Comparison of ENCODE assay signal across 8 cellular contexts in genomic region chr1:36306902-36307456, GRCh38. TPM values are rescaled to one million over a fixed set of nuclear protein-coding genes. Genes with fewer than 3 reads are reported as not detected.
DNase-seq lines count a peak whose midpoint lies in the region; ATAC-seq and TF ChIP-seq lines count a peak whose summit lies in the region.

No MANE protein-coding gene starts in this region.

- H3K9me3 ChIP-seq in fibroblast of lung (ENCODE audit: control insufficient read depth, insufficient read depth, low read depth, low read length) = no peaks in the 10 kb centered on the region

- no peaks in the 10 kb centered on the region for H3K27me3 Mint-ChIP-seq in activated T-cell treated with anti-CD3 and anti-CD28 coated beads, Interleukin-2, amount 50 U/mL, for 72 hours (ENCODE audit: low read depth)
- H3K27me3 Mint-ChIP-seq in naive thymus-derived CD8-positive, alpha-beta T cell = no peaks in the 10 kb centered on the region
- H3K27me3 Mint-ChIP-seq in stimulated activated naive B cell treated with anti-CD40 and anti-IgM and Interleukin-4, amounts not matched to agents 10 μg/mL and 1 μg/mL and 100 μg/mL, for 72 hours = peaks cover 0 to 3% of the 10 kb centered on the region in 2 donors

- no peaks in the 10 kb centered on the region for H3K27me3 ChIP-seq in fibroblast of lung (ENCODE audit: control insufficient read depth, insufficient read depth, low read length)

- peak overlapping the region; percentile 63 for H3K27ac ChIP-seq in fibroblast of lung (ENCODE audit: insufficient read depth, low read length)

- no peak for TF ChIP-seq CTCF in fibroblast of lung (conservative IDR thresholded peaks at IDR 0.05 in 1 of 2, IDR thresholded peaks at IDR 0.05 in 1 of 2; ENCODE audit: low read depth in 1 of 2, low read length in 2 of 2)

- H3K4me3 ChIP-seq in fibroblast of lung (replicated peaks in 1 of 4; ENCODE audit: control extremely low read depth in 1 of 4, insufficient read depth in 1 of 4, low read depth in 3 of 4, low read length in 4 of 4) = peak overlapping the region; percentile 58 to 69 (median 66)

- peaks cover 7 to 11% of the 10 kb centered on the region in 2 donors for H3K36me3 Mint-ChIP-seq in activated T-cell treated with anti-CD3 and anti-CD28 coated beads, Interleukin-2, amount 50 U/mL, for 72 hours (ENCODE audit: insufficient read depth in 2 of 2)
- H3K36me3 Mint-ChIP-seq in naive thymus-derived CD8-positive, alpha-beta T cell = peaks cover 0 to 27% (median 2%) of the 10 kb centered on the region in 3 donors
- H3K36me3 Mint-ChIP-seq in stimulated activated naive B cell treated with anti-CD40 and anti-IgM and Interleukin-4, amounts not matched to agents 10 μg/mL and 1 μg/mL and 100 μg/mL, for 72 hours = peaks cover 24 to 45% of the 10 kb centered on the region in 2 donors

- peaks cover 13% of the 10 kb centered on the region for H3K36me3 ChIP-seq in fibroblast of lung (ENCODE audit: control insufficient read depth, insufficient read depth, low read length)

- peak overlapping the region; percentile 85 for H2AFZ ChIP-seq in fibroblast of lung (ENCODE audit: low read length)

- peaks cover 47% of the 10 kb centered on the region for H3K4me1 Mint-ChIP-seq in activated T-cell treated with anti-CD3 and anti-CD28 coated beads, Interleukin-2, amount 50 U/mL, for 72 hours (ENCODE audit: low read depth)
- H3K4me1 Mint-ChIP-seq in naive thymus-derived CD8-positive, alpha-beta T cell = peaks cover 4 to 18% (median 13%) of the 10 kb centered on the region in 4 donors
- H3K4me1 Mint-ChIP-seq in stimulated activated naive B cell treated with anti-CD40 and anti-IgM and Interleukin-4, amounts not matched to agents 10 μg/mL and 1 μg/mL and 100 μg/mL, for 72 hours = peaks cover 25 to 51% of the 10 kb centered on the region in 2 donors

- peak overlapping the region; percentile 88 for H3K4me2 ChIP-seq in fibroblast of lung (ENCODE audit: extremely low read depth, insufficient read depth, low read length)

- POLR2A ChIA-PET in naive thymus-derived CD8-positive, alpha-beta T cell (lab: Charles Lee) = interaction anchor here (0.6 to 2.9 kb wide), 16 partner anchors 12 to 158 kb away, joined by 3 to 10 read pairs (median 4); partner anchors contain the start of genes EVA1B, LSM10 and THRAP3

- ATAC-seq in GM21515 (IDR thresholded peaks at IDR 0.05; ENCODE audit: unreplicated experiment) = peak; percentile 93
- ATAC-seq in activated T-cell treated with anti-CD3 and anti-CD28 coated beads, Interleukin-2, amount 50 U/mL, for 72 hours (replicated peaks in 1 of 2) = peak; percentile 94 to 95
- peak; percentile 96 to 98 for ATAC-seq in naive thymus-derived CD8-positive, alpha-beta T cell
- peak; percentile 97 to 98 for ATAC-seq in stimulated activated naive B cell treated with anti-CD40 and anti-IgM and Interleukin-4, amounts not matched to agents 10 μg/mL and 1 μg/mL and 100 μg/mL, for 72 hours (replicated peaks)

- DNase-seq in DMS 273 (lab: John Stamatoyannopoulos, UW; ENCODE audit: unreplicated experiment) = peak; percentile 98
- DNase-seq in HuH-7.5 (ENCODE audit: low spot score) = peak; percentile 92
- DNase-seq in OCI-M1 (lab: John Stamatoyannopoulos, UW) = peak; percentile 66
- peak; percentile 95 for DNase-seq in activated T-cell treated with anti-CD3 and anti-CD28 coated beads, Interleukin-2, amount 50 U/mL, for 72 hours
- DNase-seq in fibroblast of lung (ENCODE audit: low read depth in 2 of 2) = peak; percentile 84 to 90
- peak; percentile 87 to 96 (median 94) for DNase-seq in naive thymus-derived CD8-positive, alpha-beta T cell
- peak; percentile 87 for DNase-seq in stimulated activated naive B cell treated with anti-CD40 and anti-IgM and Interleukin-4, amounts not matched to agents 10 μg/mL and 1 μg/mL and 100 μg/mL, for 72 hours

- peaks cover 7% of the 10 kb centered on the region for H3K4me1 ChIP-seq in fibroblast of lung (ENCODE audit: control insufficient read depth, extremely low read depth, insufficient read depth, low read length)

- no peaks in the 10 kb centered on the region for H3K9me3 Mint-ChIP-seq in activated T-cell treated with anti-CD3 and anti-CD28 coated beads, Interleukin-2, amount 50 U/mL, for 72 hours
- no peaks in the 10 kb centered on the region for H3K9me3 Mint-ChIP-seq in naive thymus-derived CD8-positive, alpha-beta T cell
- H3K9me3 Mint-ChIP-seq in stimulated activated naive B cell treated with anti-CD40 and anti-IgM and Interleukin-4, amounts not matched to agents 10 μg/mL and 1 μg/mL and 100 μg/mL, for 72 hours = no peaks in the 10 kb centered on the region

- peak overlapping the region; percentile 51 for H3K9ac ChIP-seq in fibroblast of lung (ENCODE audit: insufficient read depth, low read length)

- H3K79me2 ChIP-seq in fibroblast of lung (ENCODE audit: control insufficient read depth, insufficient read depth, low read length) = peaks cover 2% of the 10 kb centered on the region

- no peaks in the 10 kb centered on the region for H4K20me1 ChIP-seq in fibroblast of lung (ENCODE audit: control insufficient read depth, extremely low read depth, insufficient read depth, low read length)

- H3K4me3 Mint-ChIP-seq in activated T-cell treated with anti-CD3 and anti-CD28 coated beads, Interleukin-2, amount 50 U/mL, for 72 hours = peak overlapping the region; percentile 94 to 100
- H3K4me3 Mint-ChIP-seq in naive thymus-derived CD8-positive, alpha-beta T cell = peak overlapping the region; percentile 94 to 98 (median 96)
- H3K4me3 Mint-ChIP-seq in stimulated activated naive B cell treated with anti-CD40 and anti-IgM and Interleukin-4, amounts not matched to agents 10 μg/mL and 1 μg/mL and 100 μg/mL, for 72 hours = peak overlapping the region; percentile 89 to 98

- peak overlapping the region; percentile 59 for H3K27ac Mint-ChIP-seq in activated T-cell treated with anti-CD3 and anti-CD28 coated beads, Interleukin-2, amount 50 U/mL, for 72 hours
- H3K27ac Mint-ChIP-seq in naive thymus-derived CD8-positive, alpha-beta T cell = peak overlapping the region; percentile 58 to 98 (median 92)
- peak overlapping the region; percentile 96 for H3K27ac Mint-ChIP-seq in stimulated activated naive B cell treated with anti-CD40 and anti-IgM and Interleukin-4, amounts not matched to agents 10 μg/mL and 1 μg/mL and 100 μg/mL, for 72 hours

RNA-seq across cellular contexts. Expression of gene SH3D21, which starts 0.8 kb away (rescaled TPM):
- total RNA-seq in activated T-cell treated with anti-CD3 and anti-CD28 coated beads, Interleukin-2, amount 50 U/mL, for 72 hours = 10 to 100 TPM in 1 of 2 donors, 1 to 10 TPM in 1; 8.1 to 16.3 TPM
- total RNA-seq in fibroblast of lung = 2.8 and 3.3 TPM in 2 replicates
- 1.1 and 1.9 TPM in 2 replicates for polyA plus RNA-seq in fibroblast of lung
- 2.0 and 3.7 TPM in 2 replicates for polyA plus RNA-seq in fibroblast of lung (2012)
- 1.3 and 1.7 TPM in 2 replicates for polyA minus RNA-seq in fibroblast of lung (ENCODE audit: low replicate concordance)
- 1 to 10 TPM; 2.6 to 2.7 TPM for total RNA-seq in naive thymus-derived CD8-positive, alpha-beta T cell
- under 1 TPM in 2 of 3 donors, not detected in 1; 0.19 to 0.35 TPM for polyA plus RNA-seq in naive thymus-derived CD8-positive, alpha-beta T cell

RNA-seq across cellular contexts. Expression of gene EVA1B, which starts 16.5 kb away (rescaled TPM):
- 1 to 10 TPM; 8.0 to 9.4 TPM for total RNA-seq in activated T-cell treated with anti-CD3 and anti-CD28 coated beads, Interleukin-2, amount 50 U/mL, for 72 hours
- total RNA-seq in fibroblast of lung = 199 and 248 TPM in 2 replicates
- 22.7 and 27.1 TPM in 2 replicates for polyA plus RNA-seq in fibroblast of lung
- polyA plus RNA-seq in fibroblast of lung (2012) = 104 and 144 TPM in 2 replicates
- polyA minus RNA-seq in fibroblast of lung (ENCODE audit: low replicate concordance) = 8.9 and 15.9 TPM in 2 replicates
- 1 to 10 TPM; 1.2 to 1.6 TPM for total RNA-seq in naive thymus-derived CD8-positive, alpha-beta T cell
- 1 to 10 TPM in 1 of 3 donors, under 1 TPM in 2; 0.16 to 2.4 (median 0.43) TPM for polyA plus RNA-seq in naive thymus-derived CD8-positive, alpha-beta T cell

Comparison
In these comparisons a context has a peak if more than half of its experiments do, and no peak if none do; other contexts are left out.
1. Peak in every context shown above with its lines: DNase-seq, ATAC-seq, H3K4me3 ChIP-seq and H3K27ac ChIP-seq.
2. RNA of gene EVA1B, which starts 16.5 kb away (total RNA-seq): 199 to 248 TPM in fibroblast of lung; 8.0 to 9.4 TPM in activated T-cell treated with anti-CD3 and anti-CD28 coated beads, Interleukin-2, amount 50 U/mL, for 72 hours and 1.2 to 1.6 TPM in naive thymus-derived CD8-positive, alpha-beta T cell; every median in the first group is over 10 times any median in the second.